23 cellular contexts compared by ENCODE assay signal in the genomic region with DNA sequence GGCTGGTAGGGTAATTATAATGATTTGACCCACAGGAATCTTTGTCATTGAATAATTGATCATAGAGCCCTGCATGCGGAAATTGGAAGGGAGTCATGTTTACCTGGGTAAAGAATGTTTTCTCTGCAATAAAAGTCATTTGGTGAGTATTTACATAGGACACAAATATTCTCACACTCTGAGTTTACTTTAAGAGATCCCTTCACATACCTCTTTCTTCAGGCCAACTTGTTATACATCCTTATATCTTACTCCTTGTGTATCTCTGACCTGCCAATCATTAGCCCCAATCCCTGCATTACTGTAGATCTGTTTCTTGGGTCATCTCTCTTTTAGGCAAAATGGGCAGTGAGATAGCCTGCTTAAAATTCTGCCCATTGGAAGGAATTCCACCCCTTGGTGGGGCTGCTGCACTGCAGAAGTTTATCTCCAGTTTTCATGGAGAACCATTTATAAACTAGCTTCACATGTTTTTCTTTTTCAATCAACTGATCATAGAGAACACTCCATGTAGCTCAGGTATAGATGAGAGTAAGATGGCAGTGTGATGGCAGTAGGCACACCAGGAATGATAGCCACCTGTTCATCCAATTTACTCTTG. TPM values are rescaled to one million over a fixed set of nuclear protein-coding genes. Genes with fewer than 3 reads are reported as not detected.
DNase-seq lines count a peak whose midpoint lies in the region; ATAC-seq and TF ChIP-seq lines count a peak whose summit lies in the region.
"Had no signal": no experiment of that assay in that cellular context is flagged by ENCODE, and none has a peak within 500 bp of the region (broad histone marks: within the 10 kb centered on the region; RNA-seq: fewer than 3 reads in every experiment).

No MANE protein-coding gene starts in this region.

- ATAC-seq in activated B cell treated with CpG ODN at 0.5 μM for 24 hours (ENCODE audit: low read depth), result peak; percentile 28
- peak; percentile 27 for ATAC-seq in left colon
- ATAC-seq: activated CD4-positive, alpha-beta T cell treated with anti-CD3 and anti-CD28 coated beads for 36 hours; activated naive CD4-positive, alpha-beta T cell treated with anti-CD3 and anti-CD28 coated beads, Interleukin-2, amount 50 U/mL, for 72 hours; CD8-positive, alpha-beta T cell; stimulated activated naive B cell treated with anti-CD40 and anti-IgM and Interleukin-4, amounts not matched to agents 10 μg/mL and 1 μg/mL and 100 μg/mL, for 72 hours had no signal

- H3K27ac Mint-ChIP-seq in activated B cell treated with CpG ODN at 0.5 μM for 24 hours, result no peak overlapping the region
- H3K27ac Mint-ChIP-seq: activated CD4-positive, alpha-beta T cell treated with anti-CD3 and anti-CD28 coated beads for 36 hours; activated naive CD4-positive, alpha-beta T cell treated with anti-CD3 and anti-CD28 coated beads, Interleukin-2, amount 50 U/mL, for 72 hours; CD8-positive, alpha-beta T cell; HFFc6; stimulated activated naive B cell treated with anti-CD40 and anti-IgM and Interleukin-4, amounts not matched to agents 10 μg/mL and 1 μg/mL and 100 μg/mL, for 72 hours had no signal

- no peaks in the 10 kb centered on the region for H3K27me3 Mint-ChIP-seq in activated B cell treated with CpG ODN at 0.5 μM for 24 hours
- H3K27me3 Mint-ChIP-seq: activated CD4-positive, alpha-beta T cell treated with anti-CD3 and anti-CD28 coated beads for 36 hours; stimulated activated naive B cell treated with anti-CD40 and anti-IgM and Interleukin-4, amounts not matched to agents 10 μg/mL and 1 μg/mL and 100 μg/mL, for 72 hours had no signal

- TF ChIP-seq CTCF in activated B cell treated with CpG ODN at 0.5 μM for 24 hours (IDR thresholded peaks at IDR 0.05), result no peak

- CTCF ChIA-PET in activated B cell treated with CpG ODN at 0.5 μM for 24 hours (lab: Charles Lee), result interaction anchor here (1.0 to 2.2 kb wide), 6 partner anchors 20 to 283 kb away, joined by 3 to 10 read pairs (median 6); no protein-coding TSS in a partner anchor

- no peak overlapping the region for H3K4me3 Mint-ChIP-seq in activated B cell treated with CpG ODN at 0.5 μM for 24 hours
- H3K4me3 Mint-ChIP-seq: activated CD4-positive, alpha-beta T cell treated with anti-CD3 and anti-CD28 coated beads for 36 hours; CD8-positive, alpha-beta T cell; HFFc6; stimulated activated naive B cell treated with anti-CD40 and anti-IgM and Interleukin-4, amounts not matched to agents 10 μg/mL and 1 μg/mL and 100 μg/mL, for 72 hours had no signal

- POLR2A ChIA-PET in activated B cell treated with CpG ODN at 0.5 μM for 24 hours (lab: Charles Lee), result no interaction called here

- H3K4me1 Mint-ChIP-seq in activated B cell treated with CpG ODN at 0.5 μM for 24 hours, result peaks cover 17% of the 10 kb centered on the region
- H3K4me1 Mint-ChIP-seq: activated CD4-positive, alpha-beta T cell treated with anti-CD3 and anti-CD28 coated beads for 36 hours had no signal

- H3K36me3 Mint-ChIP-seq in activated B cell treated with CpG ODN at 0.5 μM for 24 hours (ENCODE audit: low read depth), result peaks cover 9% of the 10 kb centered on the region
- H3K36me3 Mint-ChIP-seq: activated naive CD4-positive, alpha-beta T cell treated with anti-CD3 and anti-CD28 coated beads, Interleukin-2, amount 50 U/mL, for 72 hours; CD8-positive, alpha-beta T cell had no signal

- intact Hi-C loops in activated B cell treated with CpG ODN at 0.5 μM for 24 hours (cut with micrococcal nuclease) (loop anchor here (1.0 to 5.0 kb wide), 2 partner anchors 282 to 429 kb away; a partner anchor contains a TSS), left colon (cut with DNase I, micrococcal nuclease) (no loop called here)

- DNase-seq in CD1c-positive myeloid dendritic cell (ENCODE audit: extremely low spot score) (peak; percentile 31), M059J (ENCODE audit: low read depth) (peak; percentile 35), activated B cell treated with CpG ODN at 0.5 μM for 24 hours (no peak), left colon (no peak), NOMO-1 (lab: John Stamatoyannopoulos, UW; ENCODE audit: unreplicated experiment in 2 of 2) (no peak), NCI-H128 (lab: John Stamatoyannopoulos, UW; ENCODE audit: unreplicated experiment) (no peak)
- DNase-seq in activated CD4-positive, CD25-positive, alpha-beta regulatory T cell (lab: John Stamatoyannopoulos, UW), result no peak
- DNase-seq: activated CD4-positive, alpha-beta T cell treated with anti-CD3 and anti-CD28 coated beads for 36 hours; CD8-positive, alpha-beta T cell; effector memory CD4-positive, alpha-beta T cell; HFFc6; mesendoderm; NCI-H1417 treated with DMSO at 0.1 percent for 48 hours; NCI-H510A; NK-92 treated with Interleukin-12 subunit alpha and Interleukin-12 subunit beta, amount 100 ng/mL, for 24 hours; small intestine; stimulated activated naive B cell treated with anti-CD40 and anti-IgM and Interleukin-4, amounts not matched to agents 10 μg/mL and 1 μg/mL and 100 μg/mL, for 72 hours; T-helper 9 cell had no signal

- peaks cover 7% of the 10 kb centered on the region for H3K9me3 Mint-ChIP-seq in activated B cell treated with CpG ODN at 0.5 μM for 24 hours
- H3K9me3 Mint-ChIP-seq: activated naive CD4-positive, alpha-beta T cell treated with anti-CD3 and anti-CD28 coated beads, Interleukin-2, amount 50 U/mL, for 72 hours had no signal

RNA-seq across cellular contexts. Expression of a gene that starts 46.2 kb away (rescaled TPM):
- total RNA-seq in M059J (2014; rRNA removed; shearing (Covaris generic)), result not detected in 2 replicates
- 1.3 and 1.4 TPM in 2 replicates for total RNA-seq in activated B cell treated with CpG ODN at 0.5 μM for 24 hours
- 10 to 100 TPM; 27.6 to 27.7 TPM for total RNA-seq in left colon
- total RNA-seq: activated naive CD4-positive, alpha-beta T cell treated with anti-CD3 and anti-CD28 coated beads, Interleukin-2, amount 50 U/mL, for 72 hours; ascending aorta; CD8-positive, alpha-beta T cell; cerebellum; HFFc6; LHCN-M2; temporal lobe had no signal

Comparison
In these comparisons a context has a peak if more than half of its experiments do, and no peak if none do; other contexts are left out.
1. DNase-seq: peak in CD1c-positive myeloid dendritic cell (single experiment) and M059J (single experiment); none in activated B cell treated with CpG ODN at 0.5 μM for 24 hours (single experiment), left colon (0 of 2), activated CD4-positive, CD25-positive, alpha-beta regulatory T cell (0 of 4), NOMO-1 (0 of 2) and NCI-H128 (single experiment).
2. RNA of a gene that starts 46.2 kb away (total RNA-seq): 27.6 to 27.7 TPM in left colon; 1.3 to 1.4 TPM in activated B cell treated with CpG ODN at 0.5 μM for 24 hours and not detected in M059J; every median in the first group is over 10 times any median in the second.